Comparison of ENCODE assay signal across 30 cellular contexts in the genomic region with DNA sequence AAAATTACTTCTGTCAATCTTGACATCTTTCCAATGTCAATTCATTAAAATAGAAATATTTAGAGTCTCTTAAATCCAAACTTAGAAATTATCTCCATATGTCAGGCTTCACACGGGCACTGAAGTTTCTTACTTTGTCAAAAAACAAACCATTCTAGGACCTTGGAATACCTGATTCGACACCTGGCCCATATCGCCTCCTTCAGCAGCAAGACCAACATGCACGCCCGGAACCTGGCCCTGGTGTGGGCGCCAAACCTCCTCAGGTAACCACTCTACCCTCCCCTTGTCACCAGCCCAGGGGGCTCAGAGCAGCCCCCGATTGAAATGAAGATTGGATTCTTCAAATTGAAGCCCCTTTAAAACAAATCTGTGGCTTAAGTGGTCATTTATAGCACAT.
"Had no signal": no experiment of that assay in that cellular context is flagged by ENCODE, and none has a peak within 500 bp of the region (broad histone marks: within the 10 kb centered on the region; RNA-seq: fewer than 3 reads in every experiment).

No MANE protein-coding gene starts in this region.

- H2AFZ ChIP-seq: parathyroid adenoma had no signal

- H3K27ac Mint-ChIP-seq: natural killer cell treated with Interleukin-12 subunit alpha and Interleukin-12 subunit beta and Interleukin-15 and Interleukin-18, amount 100 ng/mL, for 72 hours; nephron progenitor cell; progenitor cell of endocrine pancreas; stimulated activated memory B cell treated with anti-CD40 and anti-IgM and Interleukin-4, amounts not matched to agents 10 μg/mL and 1 μg/mL and 100 μg/mL, for 72 hours; stimulated activated naive CD8-positive, alpha-beta T cell treated with anti-CD3 and anti-CD28 coated beads, Interleukin-15, amount 100 ng/mL, for 72 hours; type B pancreatic cell had no signal

- FAIRE-seq: small intestine had no signal

- H3K4me3 ChIP-seq: psoas muscle, right lobe of liver, sigmoid colon, suprapubic skin, testis, tibial artery, transverse colon, upper lobe of right lung, uterus had no signal

- H3K4me1 ChIP-seq: parathyroid adenoma, psoas muscle, right lobe of liver, sigmoid colon, suprapubic skin, testis, tibial artery, transverse colon, upper lobe of right lung, uterus had no signal

- H3K4me1 Mint-ChIP-seq: naive thymus-derived CD8-positive, alpha-beta T cell; neural crest cell; stimulated activated naive CD8-positive, alpha-beta T cell treated with anti-CD3 and anti-CD28 coated beads, Interleukin-15, amount 100 ng/mL, for 72 hours had no signal

- ATAC-seq: naive thymus-derived CD8-positive, alpha-beta T cell; natural killer cell treated with Interleukin-12 subunit alpha and Interleukin-12 subunit beta and Interleukin-15 and Interleukin-18, amount 100 ng/mL, for 72 hours; psoas muscle; right cardiac atrium; right lobe of liver; stimulated activated memory B cell treated with anti-CD40 and anti-IgM and Interleukin-4, amounts not matched to agents 10 μg/mL and 1 μg/mL and 100 μg/mL, for 72 hours; stimulated activated naive CD8-positive, alpha-beta T cell treated with anti-CD3 and anti-CD28 coated beads, Interleukin-15, amount 100 ng/mL, for 72 hours; stimulated activated naive CD8-positive, alpha-beta T cell treated with anti-CD3 and anti-CD28 coated beads, Interleukin-15, Interleukin-2, amounts not matched to agents 100 U/mL and 50 U/mL, for 24 hours; upper lobe of right lung had no signal

- H3K27ac ChIP-seq: neutrophil, parathyroid adenoma, psoas muscle, right lobe of liver, sigmoid colon, suprapubic skin, testis, tibial artery, transverse colon, upper lobe of right lung, uterus had no signal

- H3K27me3 Mint-ChIP-seq: naive thymus-derived CD8-positive, alpha-beta T cell; natural killer cell treated with Interleukin-12 subunit alpha and Interleukin-12 subunit beta and Interleukin-15 and Interleukin-18, amount 100 ng/mL, for 72 hours; progenitor cell of endocrine pancreas; stimulated activated memory B cell treated with anti-CD40 and anti-IgM and Interleukin-4, amounts not matched to agents 10 μg/mL and 1 μg/mL and 100 μg/mL, for 72 hours; stimulated activated naive CD8-positive, alpha-beta T cell treated with anti-CD3 and anti-CD28 coated beads, Interleukin-15, amount 100 ng/mL, for 72 hours; type B pancreatic cell had no signal

- DNase-seq: naive thymus-derived CD8-positive, alpha-beta T cell; nephron progenitor cell; nucleus accumbens; posterior cingulate gyrus; psoas muscle; right cardiac atrium; right lobe of liver; sigmoid colon; small intestine; stimulated activated CD4-positive, alpha-beta T cell treated with anti-CD3 and anti-CD28 coated beads, Interleukin-15, amount 100 ng/mL, for 24 hours; stimulated activated CD4-positive, alpha-beta T cell treated with anti-CD3 and anti-CD28 coated beads, Interleukin-2, amount 100 ng/mL, for 24 hours; stimulated activated CD4-positive, alpha-beta T cell treated with anti-CD3 and anti-CD28 coated beads, Interleukin-2, amount 100 ng/mL, for 48 hours; stimulated activated CD4-positive, alpha-beta T cell treated with anti-CD3 and anti-CD28 coated beads, Interleukin-4, amount 100 ng/mL, for 24 hours; stimulated activated naive CD4-positive, alpha-beta T cell; stimulated activated naive CD8-positive, alpha-beta T cell treated with anti-CD3 and anti-CD28 coated beads, Interleukin-15, amount 100 ng/mL, for 72 hours; stimulated activated naive CD8-positive, alpha-beta T cell treated with anti-CD3 and anti-CD28 coated beads, Interleukin-15, Interleukin-2, amounts not matched to agents 100 U/mL and 50 U/mL, for 24 hours; substantia nigra; testis; tibial artery; transverse colon; upper lobe of right lung; uterus had no signal

- H3K79me2 ChIP-seq: parathyroid adenoma had no signal

- H3K9me3 ChIP-seq: neutrophil, psoas muscle, right lobe of liver, sigmoid colon, suprapubic skin, testis, tibial artery, transverse colon, upper lobe of right lung, uterus had no signal

- H3K9ac ChIP-seq: parathyroid adenoma had no signal

- H3K27me3 ChIP-seq: neutrophil, right lobe of liver, sigmoid colon, suprapubic skin, testis, tibial artery, transverse colon, upper lobe of right lung, uterus had no signal

- H3K4me3 Mint-ChIP-seq: naive thymus-derived CD8-positive, alpha-beta T cell; natural killer cell treated with Interleukin-12 subunit alpha and Interleukin-12 subunit beta and Interleukin-15 and Interleukin-18, amount 100 ng/mL, for 72 hours; nephron progenitor cell; neural crest cell; stimulated activated memory B cell treated with anti-CD40 and anti-IgM and Interleukin-4, amounts not matched to agents 10 μg/mL and 1 μg/mL and 100 μg/mL, for 72 hours; stimulated activated naive CD8-positive, alpha-beta T cell treated with anti-CD3 and anti-CD28 coated beads, Interleukin-15, amount 100 ng/mL, for 72 hours; type B pancreatic cell had no signal

- H3K36me3 ChIP-seq: neutrophil, right lobe of liver, transverse colon, uterus had no signal
